In genomic region chr15:52306270-52306669, GRCh38 we compare ENCODE assay signal across 16 cellular contexts. TPM values are rescaled to one million over a fixed set of nuclear protein-coding genes. Genes with fewer than 3 reads are reported as not detected.
DNase-seq lines count a peak whose midpoint lies in the region; ATAC-seq and TF ChIP-seq lines count a peak whose summit lies in the region.
"Had no signal": no experiment of that assay in that cellular context is flagged by ENCODE, and none has a peak within 500 bp of the region (broad histone marks: within the 10 kb centered on the region; RNA-seq: fewer than 3 reads in every experiment).

No MANE protein-coding gene starts in this region.

- in situ Hi-C loops in astrocyte of the spinal cord (cut with HindIII; ENCODE audit: low sequenced_read_pairs), result no loop called here

- 0 out of 2 replicates have a peak overlapping the region, but pooled peaks have one; percentile 17 for H3K27ac Mint-ChIP-seq in HFFc6
- no peak overlapping the region for H3K27ac Mint-ChIP-seq in activated naive CD8-positive, alpha-beta T cell treated with anti-CD3 and anti-CD28 coated beads, Interleukin-2, amount 50 U/mL, for 24 hours
- H3K27ac Mint-ChIP-seq: activated CD8-positive, alpha-beta T cell treated with anti-CD3 and anti-CD28 coated beads for 36 hours; activated T-helper 2 cell treated with anti-CD3 and anti-CD28 coated beads, Interferon-gamma antibody, Interleukin-2, Interleukin-4, amounts not matched to agents 10 μg/mL and 5 μg/mL and 100 μg/mL, durations not matched to agents 14 hours and 24 hours and 36 hours had no signal

- H3K36me3 Mint-ChIP-seq in HFFc6 (ENCODE audit: low read depth), result peaks cover 24% of the 10 kb centered on the region
- peaks cover 2% of the 10 kb centered on the region for H3K36me3 Mint-ChIP-seq in activated naive CD8-positive, alpha-beta T cell treated with anti-CD3 and anti-CD28 coated beads, Interleukin-2, amount 50 U/mL, for 24 hours (ENCODE audit: low read depth)

- H3K4me3 Mint-ChIP-seq in HFFc6, result no peak overlapping the region
- H3K4me3 Mint-ChIP-seq in activated naive CD8-positive, alpha-beta T cell treated with anti-CD3 and anti-CD28 coated beads, Interleukin-2, amount 50 U/mL, for 24 hours, result no peak overlapping the region
- H3K4me3 Mint-ChIP-seq: activated CD8-positive, alpha-beta T cell treated with anti-CD3 and anti-CD28 coated beads for 36 hours had no signal

- ATAC-seq in HG03025 (IDR thresholded peaks at IDR 0.05; ENCODE audit: low FRiP score, unreplicated experiment), result no peak
- ATAC-seq in activated naive CD8-positive, alpha-beta T cell treated with anti-CD3 and anti-CD28 coated beads, Interleukin-2, amount 50 U/mL, for 24 hours, result no peak
- ATAC-seq: activated CD8-positive, alpha-beta T cell treated with anti-CD3 and anti-CD28 coated beads for 36 hours had no signal

- no peaks in the 10 kb centered on the region for H3K9me3 Mint-ChIP-seq in HFFc6
- no peaks in the 10 kb centered on the region for H3K9me3 Mint-ChIP-seq in activated naive CD8-positive, alpha-beta T cell treated with anti-CD3 and anti-CD28 coated beads, Interleukin-2, amount 50 U/mL, for 24 hours
- H3K9me3 Mint-ChIP-seq: activated CD8-positive, alpha-beta T cell treated with anti-CD3 and anti-CD28 coated beads for 36 hours; activated T-helper 2 cell treated with anti-CD3 and anti-CD28 coated beads, Interferon-gamma antibody, Interleukin-2, Interleukin-4, amounts not matched to agents 10 μg/mL and 5 μg/mL and 100 μg/mL, durations not matched to agents 14 hours and 24 hours and 36 hours had no signal

- H3K4me3 ChIP-seq in AG09309 (ENCODE audit: control insufficient read depth, low read depth, low read length) (no peak overlapping the region), astrocyte of the spinal cord (ENCODE audit: low read depth, low read length) (no peak overlapping the region), foreskin fibroblast (ENCODE audit: low read depth in 1 of 2, low read length in 2 of 2) (no peak overlapping the region)
- H3K4me3 ChIP-seq: ovary, PC-9, tibial artery had no signal

- intact Hi-C loops in cardiac septum (cut with DNase I), result no loop called here

- no peaks in the 10 kb centered on the region; the same call in 1 of the 2 replicates for H3K27me3 Mint-ChIP-seq in HFFc6 (ENCODE audit: insufficient read depth)
- H3K27me3 Mint-ChIP-seq in activated naive CD8-positive, alpha-beta T cell treated with anti-CD3 and anti-CD28 coated beads, Interleukin-2, amount 50 U/mL, for 24 hours, result no peaks in the 10 kb centered on the region
- H3K27me3 Mint-ChIP-seq: activated CD8-positive, alpha-beta T cell treated with anti-CD3 and anti-CD28 coated beads for 36 hours had no signal

- H3K4me1 Mint-ChIP-seq in HFFc6 (ENCODE audit: low read depth), result peaks cover 52% of the 10 kb centered on the region
- peaks cover 2% of the 10 kb centered on the region for H3K4me1 Mint-ChIP-seq in activated naive CD8-positive, alpha-beta T cell treated with anti-CD3 and anti-CD28 coated beads, Interleukin-2, amount 50 U/mL, for 24 hours

- TF ChIP-seq CTCF in AG09309 (IDR thresholded peaks at IDR 0.05; ENCODE audit: control insufficient read depth, insufficient read depth, low read depth, low read length, missing control alignments) (no peak), HFFc6 (IDR thresholded peaks at IDR 0.05) (no peak), astrocyte of the spinal cord (IDR thresholded peaks at IDR 0.05; ENCODE audit: low read depth, low read length) (no peak), foreskin fibroblast (IDR thresholded peaks at IDR 0.05; ENCODE audit: low read depth, low read length) (no peak)

- DNase-seq in AG09309 (ENCODE audit: low read depth), result peak; percentile 8
- peak; percentile 57 for DNase-seq in HFFc6
- DNase-seq in astrocyte of the spinal cord (ENCODE audit: low read depth, low spot score), result peak; percentile 35
- DNase-seq in foreskin fibroblast, result peak; percentile 68 to 84
- no peak for DNase-seq in cardiac septum (ENCODE audit: low spot score)
- DNase-seq in T-helper 2 cell, result no peak
- DNase-seq in activated naive CD8-positive, alpha-beta T cell treated with anti-CD3 and anti-CD28 coated beads, Interleukin-2, amount 50 U/mL, for 24 hours, result no peak
- DNase-seq: activated CD8-positive, alpha-beta T cell treated with anti-CD3 and anti-CD28 coated beads for 36 hours; cortex of kidney; NCI-H526 treated with DMSO at 0.1 percent for 48 hours; ovary; small intestine; tibial artery had no signal

RNA-seq across cellular contexts. Expression of gene MYO5C, which starts 10.7 kb away (rescaled TPM):
- under 1 TPM in 2 of 6 experiments, not detected in 4; 0.02 to 0.10 TPM for total RNA-seq in HFFc6 (2021; fragmentation: NEBNext Ultra II Directional; extraction: Animal tissue kit (Norgen Biotek cat#: 25700))
- total RNA-seq in cardiac septum, result 2.0 TPM

Comparison
In these comparisons a context has a peak if more than half of its experiments do, and no peak if none do; other contexts are left out.
1. DNase-seq: peak in AG09309 (single experiment), HFFc6 (single experiment), astrocyte of the spinal cord (single experiment) and foreskin fibroblast (2 of 2); none in cardiac septum (single experiment), T-helper 2 cell (0 of 5) and activated naive CD8-positive, alpha-beta T cell treated with anti-CD3 and anti-CD28 coated beads, Interleukin-2, amount 50 U/mL, for 24 hours (single experiment).